ENCODE assay signal across 14 cellular contexts in genomic region chr12:105334001-105334400, GRCh38. TPM values are rescaled to one million over a fixed set of nuclear protein-coding genes. Genes with fewer than 3 reads are reported as not detected.
DNase-seq lines count a peak whose midpoint lies in the region.
"Had no signal": no experiment of that assay in that cellular context is flagged by ENCODE, and none has a peak within 500 bp of the region (broad histone marks: within the 10 kb centered on the region; RNA-seq: fewer than 3 reads in every experiment).

No MANE protein-coding gene starts in this region.

- H3K27me3 ChIP-seq in BLaER1 treated with 17β-estradiol and CSF1 and Interleukin-3, amounts not matched to agents 10 nM and 100 nM, result no peaks in the 10 kb centered on the region

- H3K9me3 Mint-ChIP-seq in activated T-helper 2 cell treated with anti-CD3 and anti-CD28 coated beads, Interferon-gamma antibody, Interleukin-2, Interleukin-4, amounts not matched to agents 10 μg/mL and 5 μg/mL and 100 μg/mL, durations not matched to agents 14 hours and 24 hours and 36 hours, result peaks cover 3% of the 10 kb centered on the region
- no peaks in the 10 kb centered on the region for H3K9me3 Mint-ChIP-seq in immature natural killer cell
- H3K9me3 Mint-ChIP-seq: activated naive CD4-positive, alpha-beta T cell treated with anti-CD3 and anti-CD28 coated beads for 36 hours; H9 had no signal

- intact Hi-C loops in activated T-helper 2 cell treated with anti-CD3 and anti-CD28 coated beads, Interferon-gamma antibody, Interleukin-2, Interleukin-4, amounts not matched to agents 10 μg/mL and 5 μg/mL and 100 μg/mL, durations not matched to agents 14 hours and 24 hours and 36 hours (cut with micrococcal nuclease), result loop anchor here (5.0 to 10.0 kb wide), 2 partner anchors 227 to 649 kb away; partner anchors contain the start of gene WASHC4

- no peak overlapping the region for H3K27ac ChIP-seq in BLaER1 treated with 17β-estradiol and CSF1 and Interleukin-3, amounts not matched to agents 10 nM and 100 nM
- H3K27ac ChIP-seq: neutrophil had no signal

- H3K36me3 ChIP-seq in BLaER1 treated with 17β-estradiol and CSF1 and Interleukin-3, amounts not matched to agents 10 nM and 100 nM, result peaks cover 0 to 39% (median 22%) of the 10 kb centered on the region in 11 experiments; a peak in 16 of 22 replicates
- H3K36me3 ChIP-seq: neutrophil had no signal

- H3K4me2 ChIP-seq in BLaER1 treated with 17β-estradiol and CSF1 and Interleukin-3, amounts not matched to agents 10 nM and 100 nM, result peak overlapping the region in 10 of 11 experiments; percentile 27 to 95 (median 87); a peak in 19 of 22 replicates

- DNase-seq in HCEC 1CT (peak; percentile 68), immature natural killer cell (no peak), amniotic stem cell (lab: John Stamatoyannopoulos, UW) (no peak), putamen (ENCODE audit: low spot score) (no peak), NCI-H146 treated with DMSO at 0.1 percent for 48 hours (lab: John Stamatoyannopoulos, UW; ENCODE audit: unreplicated experiment) (no peak)
- no peak for DNase-seq in activated T-helper 2 cell treated with anti-CD3 and anti-CD28 coated beads, Interferon-gamma antibody, Interleukin-2, Interleukin-4, amounts not matched to agents 10 μg/mL and 5 μg/mL and 100 μg/mL, durations not matched to agents 14 hours and 24 hours and 36 hours (ENCODE audit: low spot score)
- DNase-seq in activated CD4-positive, alpha-beta T cell treated with anti-CD3 and anti-CD28 coated beads for 48 hours, result no peak
- DNase-seq: activated CD4-positive, CD25-positive, alpha-beta regulatory T cell; activated naive CD4-positive, alpha-beta T cell treated with anti-CD3 and anti-CD28 coated beads for 36 hours; H9; kidney glomerular epithelial cell; NCI-H1105 had no signal

- no peak overlapping the region; a peak in 1 of 22 replicates for H3K9ac ChIP-seq in BLaER1 treated with 17β-estradiol and CSF1 and Interleukin-3, amounts not matched to agents 10 nM and 100 nM

- H3K4me1 ChIP-seq in BLaER1 treated with 17β-estradiol and CSF1 and Interleukin-3, amounts not matched to agents 10 nM and 100 nM, result peaks cover 55 to 85% (median 75%) of the 10 kb centered on the region in 10 experiments

- H3K27ac Mint-ChIP-seq in activated T-helper 2 cell treated with anti-CD3 and anti-CD28 coated beads, Interferon-gamma antibody, Interleukin-2, Interleukin-4, amounts not matched to agents 10 μg/mL and 5 μg/mL and 100 μg/mL, durations not matched to agents 14 hours and 24 hours and 36 hours, result peak overlapping the region; percentile 38
- H3K27ac Mint-ChIP-seq in immature natural killer cell, result peak overlapping the region in 5 of 6 donors; percentile 62 to 85 (median 77)
- H3K27ac Mint-ChIP-seq: activated naive CD4-positive, alpha-beta T cell treated with anti-CD3 and anti-CD28 coated beads for 36 hours; H9 had no signal

- H3K4me3 Mint-ChIP-seq in activated T-helper 2 cell treated with anti-CD3 and anti-CD28 coated beads, Interferon-gamma antibody, Interleukin-2, Interleukin-4, amounts not matched to agents 10 μg/mL and 5 μg/mL and 100 μg/mL, durations not matched to agents 14 hours and 24 hours and 36 hours (ENCODE audit: low read depth), result peak overlapping the region; percentile 54
- H3K4me3 Mint-ChIP-seq in immature natural killer cell, result peak overlapping the region; percentile 24 to 52 (median 33)
- H3K4me3 Mint-ChIP-seq: activated naive CD4-positive, alpha-beta T cell treated with anti-CD3 and anti-CD28 coated beads for 36 hours; H9 had no signal

- peaks cover 64% of the 10 kb centered on the region for H3K4me1 Mint-ChIP-seq in activated T-helper 2 cell treated with anti-CD3 and anti-CD28 coated beads, Interferon-gamma antibody, Interleukin-2, Interleukin-4, amounts not matched to agents 10 μg/mL and 5 μg/mL and 100 μg/mL, durations not matched to agents 14 hours and 24 hours and 36 hours (ENCODE audit: low read depth)
- peaks cover 83 to 91% of the 10 kb centered on the region in 2 donors for H3K4me1 Mint-ChIP-seq in immature natural killer cell

- peak overlapping the region in 2 of 10 experiments; percentile 12 to 23; a peak in 4 of 20 replicates for H3K4me3 ChIP-seq in BLaER1 treated with 17β-estradiol and CSF1 and Interleukin-3, amounts not matched to agents 10 nM and 100 nM

- H3K9me3 ChIP-seq in BLaER1 treated with 17β-estradiol and CSF1 and Interleukin-3, amounts not matched to agents 10 nM and 100 nM (replicated peaks in 1 of 11), result peaks cover 0 to 27% (median 18%) of the 10 kb centered on the region in 11 experiments; a peak in 17 of 22 replicates
- H3K9me3 ChIP-seq: neutrophil had no signal

- H3K27me3 Mint-ChIP-seq in activated T-helper 2 cell treated with anti-CD3 and anti-CD28 coated beads, Interferon-gamma antibody, Interleukin-2, Interleukin-4, amounts not matched to agents 10 μg/mL and 5 μg/mL and 100 μg/mL, durations not matched to agents 14 hours and 24 hours and 36 hours (ENCODE audit: low read depth), result no peaks in the 10 kb centered on the region
- peaks cover 3 to 11% (median 10%) of the 10 kb centered on the region in 3 donors for H3K27me3 Mint-ChIP-seq in immature natural killer cell (ENCODE audit: low read depth in 3 of 3)

- no peaks in the 10 kb centered on the region for H4K20me1 ChIP-seq in BLaER1 treated with 17β-estradiol and CSF1 and Interleukin-3, amounts not matched to agents 10 nM and 100 nM

- peaks cover 64% of the 10 kb centered on the region for H3K36me3 Mint-ChIP-seq in activated T-helper 2 cell treated with anti-CD3 and anti-CD28 coated beads, Interferon-gamma antibody, Interleukin-2, Interleukin-4, amounts not matched to agents 10 μg/mL and 5 μg/mL and 100 μg/mL, durations not matched to agents 14 hours and 24 hours and 36 hours (ENCODE audit: low read depth)
- H3K36me3 Mint-ChIP-seq in immature natural killer cell, result peaks cover 0 to 4% (median 3%) of the 10 kb centered on the region in 3 donors

RNA-seq across cellular contexts. Expression of gene C12orf75, which starts 3.5 kb away (rescaled TPM):
- total RNA-seq in activated T-helper 2 cell treated with anti-CD3 and anti-CD28 coated beads, Interferon-gamma antibody, Interleukin-2, Interleukin-4, amounts not matched to agents 10 μg/mL and 5 μg/mL and 100 μg/mL, durations not matched to agents 14 hours and 24 hours and 36 hours, result 246 and 252 TPM in 2 replicates
- 100 to 1,000 TPM; 256 to 395 (median 277) TPM for polyA plus RNA-seq in immature natural killer cell
